1 cellular context compared by ENCODE assay signal in the genomic region with DNA sequence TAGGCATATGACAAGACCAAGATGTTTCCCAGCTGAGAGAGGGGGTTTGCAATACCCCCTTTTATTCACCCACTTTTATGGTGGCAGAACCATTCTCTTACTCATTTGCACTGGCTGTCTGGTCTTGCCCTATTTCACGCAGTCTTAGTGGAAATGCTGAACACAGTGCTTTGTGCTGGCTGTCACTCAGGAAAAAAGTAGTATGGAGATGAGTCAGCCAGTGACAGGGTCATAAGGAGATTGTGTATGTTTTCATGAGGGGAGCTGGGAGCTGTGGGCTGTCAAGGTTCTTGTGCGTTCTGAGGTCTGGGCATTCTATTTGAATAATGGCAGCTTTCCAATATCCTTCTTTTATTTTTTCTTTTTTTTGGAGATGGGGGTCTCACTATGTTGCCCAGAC.
TF ChIP-seq lines count a peak whose summit lies in the region.

No MANE protein-coding gene starts in this region.

TF ChIP-seq in K562, 482 proteins besides CTCF, POLR2A, EP300 and RAD21 (continued from another document):
- no peak for TF ChIP-seq MCM2 (IDR thresholded peaks at IDR 0.05; ENCODE audit: low read depth)
- TF ChIP-seq U2AF1 (optimal IDR thresholded peaks at IDR 0.05; ENCODE audit: low read depth, low read length), result no peak
- TF ChIP-seq FOSL1 (tag; conservative IDR thresholded peaks at IDR 0.05), result peak; percentile 82
- no peak for TF ChIP-seq MCM3 (IDR thresholded peaks at IDR 0.05)
- TF ChIP-seq, protein P1, sequence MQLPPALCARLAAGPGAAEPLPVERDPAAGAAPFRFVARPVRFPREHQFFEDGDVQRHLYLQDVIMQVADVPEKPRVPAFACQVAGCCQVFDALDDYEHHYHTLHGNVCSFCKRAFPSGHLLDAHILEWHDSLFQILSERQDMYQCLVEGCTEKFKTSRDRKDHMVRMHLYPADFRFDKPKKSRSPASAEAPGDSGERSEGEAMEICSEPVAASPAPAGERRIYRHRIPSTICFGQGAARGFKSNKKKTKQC (CRISPR knock-in tag; IDR thresholded peaks at IDR 0.05), result no peak
- TF ChIP-seq MTA2 (IDR thresholded peaks at IDR 0.05; ENCODE audit: low read depth), result no peak
- no peak for TF ChIP-seq RBM22 (IDR thresholded peaks at IDR 0.05; ENCODE audit: low read depth, low read length, poor library complexity, severe bottlenecking)
- TF ChIP-seq, protein P2, sequence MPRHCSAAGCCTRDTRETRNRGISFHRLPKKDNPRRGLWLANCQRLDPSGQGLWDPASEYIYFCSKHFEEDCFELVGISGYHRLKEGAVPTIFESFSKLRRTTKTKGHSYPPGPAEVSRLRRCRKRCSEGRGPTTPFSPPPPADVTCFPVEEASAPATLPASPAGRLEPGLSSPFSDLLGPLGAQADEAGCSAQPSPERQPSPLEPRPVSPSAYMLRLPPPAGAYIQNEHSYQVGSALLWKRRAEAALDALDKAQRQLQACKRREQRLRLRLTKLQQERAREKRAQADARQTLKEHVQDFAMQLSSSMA (CRISPR knock-in tag; IDR thresholded peaks at IDR 0.05), result no peak
- no peak for TF ChIP-seq MYNN (IDR thresholded peaks at IDR 0.05)
- TF ChIP-seq MYNN (CRISPR knock-in tag; IDR thresholded peaks at IDR 0.05), result no peak
- TF ChIP-seq, protein P3, sequence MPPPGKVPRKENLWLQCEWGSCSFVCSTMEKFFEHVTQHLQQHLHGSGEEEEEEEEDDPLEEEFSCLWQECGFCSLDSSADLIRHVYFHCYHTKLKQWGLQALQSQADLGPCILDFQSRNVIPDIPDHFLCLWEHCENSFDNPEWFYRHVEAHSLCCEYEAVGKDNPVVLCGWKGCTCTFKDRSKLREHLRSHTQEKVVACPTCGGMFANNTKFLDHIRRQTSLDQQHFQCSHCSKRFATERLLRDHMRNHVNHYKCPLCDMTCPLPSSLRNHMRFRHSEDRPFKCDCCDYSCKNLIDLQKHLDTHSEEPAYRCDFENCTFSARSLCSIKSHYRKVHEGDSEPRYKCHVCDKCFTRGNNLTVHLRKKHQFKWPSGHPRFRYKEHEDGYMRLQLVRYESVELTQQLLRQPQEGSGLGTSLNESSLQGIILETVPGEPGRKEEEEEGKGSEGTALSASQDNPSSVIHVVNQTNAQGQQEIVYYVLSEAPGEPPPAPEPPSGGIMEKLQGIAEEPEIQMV (tag; conservative IDR thresholded peaks at IDR 0.05; ENCODE audit: low read depth), result no peak
- TF ChIP-seq RBM25 (IDR thresholded peaks at IDR 0.05; ENCODE audit: low read depth, low read length, severe bottlenecking), result no peak
- TF ChIP-seq, protein P4, sequence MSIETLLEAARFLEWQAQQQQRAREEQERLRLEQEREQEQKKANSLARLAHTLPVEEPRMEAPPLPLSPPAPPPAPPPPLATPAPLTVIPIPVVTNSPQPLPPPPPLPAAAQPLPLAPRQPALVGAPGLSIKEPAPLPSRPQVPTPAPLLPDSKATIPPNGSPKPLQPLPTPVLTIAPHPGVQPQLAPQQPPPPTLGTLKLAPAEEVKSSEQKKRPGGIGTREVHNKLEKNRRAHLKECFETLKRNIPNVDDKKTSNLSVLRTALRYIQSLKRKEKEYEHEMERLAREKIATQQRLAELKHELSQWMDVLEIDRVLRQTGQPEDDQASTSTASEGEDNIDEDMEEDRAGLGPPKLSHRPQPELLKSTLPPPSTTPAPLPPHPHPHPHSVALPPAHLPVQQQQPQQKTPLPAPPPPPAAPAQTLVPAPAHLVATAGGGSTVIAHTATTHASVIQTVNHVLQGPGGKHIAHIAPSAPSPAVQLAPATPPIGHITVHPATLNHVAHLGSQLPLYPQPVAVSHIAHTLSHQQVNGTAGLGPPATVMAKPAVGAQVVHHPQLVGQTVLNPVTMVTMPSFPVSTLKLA (conservative IDR thresholded peaks at IDR 0.05), result no peak
- TF ChIP-seq SP2 (IDR thresholded peaks at IDR 0.05; ENCODE audit: extremely low read depth, low read depth, low read length, poor library complexity, severe bottlenecking), result no peak
- TF ChIP-seq, protein P5, sequence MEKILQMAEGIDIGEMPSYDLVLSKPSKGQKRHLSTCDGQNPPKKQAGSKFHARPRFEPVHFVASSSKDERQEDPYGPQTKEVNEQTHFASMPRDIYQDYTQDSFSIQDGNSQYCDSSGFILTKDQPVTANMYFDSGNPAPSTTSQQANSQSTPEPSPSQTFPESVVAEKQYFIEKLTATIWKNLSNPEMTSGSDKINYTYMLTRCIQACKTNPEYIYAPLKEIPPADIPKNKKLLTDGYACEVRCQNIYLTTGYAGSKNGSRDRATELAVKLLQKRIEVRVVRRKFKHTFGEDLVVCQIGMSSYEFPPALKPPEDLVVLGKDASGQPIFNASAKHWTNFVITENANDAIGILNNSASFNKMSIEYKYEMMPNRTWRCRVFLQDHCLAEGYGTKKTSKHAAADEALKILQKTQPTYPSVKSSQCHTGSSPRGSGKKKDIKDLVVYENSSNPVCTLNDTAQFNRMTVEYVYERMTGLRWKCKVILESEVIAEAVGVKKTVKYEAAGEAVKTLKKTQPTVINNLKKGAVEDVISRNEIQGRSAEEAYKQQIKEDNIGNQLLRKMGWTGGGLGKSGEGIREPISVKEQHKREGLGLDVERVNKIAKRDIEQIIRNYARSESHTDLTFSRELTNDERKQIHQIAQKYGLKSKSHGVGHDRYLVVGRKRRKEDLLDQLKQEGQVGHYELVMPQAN (IDR thresholded peaks at IDR 0.05; ENCODE audit: borderline replicate concordance), result no peak
- no peak for TF ChIP-seq SIX5 (IDR thresholded peaks at IDR 0.05; ENCODE audit: borderline replicate concordance in 1 of 2, insufficient read depth in 1 of 2, low read depth in 1 of 2, low read length in 2 of 2)
- no peak for TF ChIP-seq MCM5 (IDR thresholded peaks at IDR 0.05; ENCODE audit: low read depth)
- no peak for TF ChIP-seq ZNF165 (CRISPR knock-in tag; IDR thresholded peaks at IDR 0.05; ENCODE audit: borderline replicate concordance)
- no peak for TF ChIP-seq XRCC4 (IDR thresholded peaks at IDR 0.05; ENCODE audit: extremely low read depth, insufficient read depth, insufficient read length)
- TF ChIP-seq, protein P6, sequence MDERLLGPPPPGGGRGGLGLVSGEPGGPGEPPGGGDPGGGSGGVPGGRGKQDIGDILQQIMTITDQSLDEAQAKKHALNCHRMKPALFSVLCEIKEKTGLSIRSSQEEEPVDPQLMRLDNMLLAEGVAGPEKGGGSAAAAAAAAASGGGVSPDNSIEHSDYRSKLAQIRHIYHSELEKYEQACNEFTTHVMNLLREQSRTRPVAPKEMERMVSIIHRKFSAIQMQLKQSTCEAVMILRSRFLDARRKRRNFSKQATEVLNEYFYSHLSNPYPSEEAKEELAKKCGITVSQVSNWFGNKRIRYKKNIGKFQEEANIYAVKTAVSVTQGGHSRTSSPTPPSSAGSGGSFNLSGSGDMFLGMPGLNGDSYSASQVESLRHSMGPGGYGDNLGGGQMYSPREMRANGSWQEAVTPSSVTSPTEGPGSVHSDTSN (CRISPR knock-in tag; IDR thresholded peaks at IDR 0.05; ENCODE audit: low read depth), result peak; percentile 67
- TF ChIP-seq, protein P6 (tag; conservative IDR thresholded peaks at IDR 0.05; ENCODE audit: low read depth), result peak; percentile 73
- no peak for TF ChIP-seq NCOA6 (IDR thresholded peaks at IDR 0.05)
- TF ChIP-seq BHLHE40 (IDR thresholded peaks at IDR 0.05; ENCODE audit: low read length), result no peak
- TF ChIP-seq SNRNP70 (optimal IDR thresholded peaks at IDR 0.05; ENCODE audit: low read depth, low read length), result no peak
- TF ChIP-seq FOXJ2 (tag; IDR thresholded peaks at IDR 0.05), result no peak
- TF ChIP-seq, protein P7, sequence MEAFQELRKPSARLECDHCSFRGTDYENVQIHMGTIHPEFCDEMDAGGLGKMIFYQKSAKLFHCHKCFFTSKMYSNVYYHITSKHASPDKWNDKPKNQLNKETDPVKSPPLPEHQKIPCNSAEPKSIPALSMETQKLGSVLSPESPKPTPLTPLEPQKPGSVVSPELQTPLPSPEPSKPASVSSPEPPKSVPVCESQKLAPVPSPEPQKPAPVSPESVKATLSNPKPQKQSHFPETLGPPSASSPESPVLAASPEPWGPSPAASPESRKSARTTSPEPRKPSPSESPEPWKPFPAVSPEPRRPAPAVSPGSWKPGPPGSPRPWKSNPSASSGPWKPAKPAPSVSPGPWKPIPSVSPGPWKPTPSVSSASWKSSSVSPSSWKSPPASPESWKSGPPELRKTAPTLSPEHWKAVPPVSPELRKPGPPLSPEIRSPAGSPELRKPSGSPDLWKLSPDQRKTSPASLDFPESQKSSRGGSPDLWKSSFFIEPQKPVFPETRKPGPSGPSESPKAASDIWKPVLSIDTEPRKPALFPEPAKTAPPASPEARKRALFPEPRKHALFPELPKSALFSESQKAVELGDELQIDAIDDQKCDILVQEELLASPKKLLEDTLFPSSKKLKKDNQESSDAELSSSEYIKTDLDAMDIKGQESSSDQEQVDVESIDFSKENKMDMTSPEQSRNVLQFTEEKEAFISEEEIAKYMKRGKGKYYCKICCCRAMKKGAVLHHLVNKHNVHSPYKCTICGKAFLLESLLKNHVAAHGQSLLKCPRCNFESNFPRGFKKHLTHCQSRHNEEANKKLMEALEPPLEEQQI (IDR thresholded peaks at IDR 0.05), result no peak
- no peak for TF ChIP-seq NCOA2 (IDR thresholded peaks at IDR 0.05; ENCODE audit: partially characterized antibody in 2 of 2)
- TF ChIP-seq GTF2A2 (tag; IDR thresholded peaks at IDR 0.05), result no peak
- no peak for TF ChIP-seq ZNF76 (CRISPR knock-in tag; IDR thresholded peaks at IDR 0.05; ENCODE audit: borderline replicate concordance)
- TF ChIP-seq ZNF764 (CRISPR knock-in tag; IDR thresholded peaks at IDR 0.05; ENCODE audit: low read depth), result no peak
- no peak for TF ChIP-seq ZNF282 (CRISPR knock-in tag; IDR thresholded peaks at IDR 0.05)
- TF ChIP-seq SUPT5H (IDR thresholded peaks at IDR 0.05), result no peak
- no peak for TF ChIP-seq ZNF444 (CRISPR knock-in tag; IDR thresholded peaks at IDR 0.05)
- TF ChIP-seq, protein P8, sequence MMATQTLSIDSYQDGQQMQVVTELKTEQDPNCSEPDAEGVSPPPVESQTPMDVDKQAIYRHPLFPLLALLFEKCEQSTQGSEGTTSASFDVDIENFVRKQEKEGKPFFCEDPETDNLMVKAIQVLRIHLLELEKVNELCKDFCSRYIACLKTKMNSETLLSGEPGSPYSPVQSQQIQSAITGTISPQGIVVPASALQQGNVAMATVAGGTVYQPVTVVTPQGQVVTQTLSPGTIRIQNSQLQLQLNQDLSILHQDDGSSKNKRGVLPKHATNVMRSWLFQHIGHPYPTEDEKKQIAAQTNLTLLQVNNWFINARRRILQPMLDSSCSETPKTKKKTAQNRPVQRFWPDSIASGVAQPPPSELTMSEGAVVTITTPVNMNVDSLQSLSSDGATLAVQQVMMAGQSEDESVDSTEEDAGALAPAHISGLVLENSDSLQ (IDR thresholded peaks at IDR 0.05), result peak; percentile 95
- TF ChIP-seq, protein P9, sequence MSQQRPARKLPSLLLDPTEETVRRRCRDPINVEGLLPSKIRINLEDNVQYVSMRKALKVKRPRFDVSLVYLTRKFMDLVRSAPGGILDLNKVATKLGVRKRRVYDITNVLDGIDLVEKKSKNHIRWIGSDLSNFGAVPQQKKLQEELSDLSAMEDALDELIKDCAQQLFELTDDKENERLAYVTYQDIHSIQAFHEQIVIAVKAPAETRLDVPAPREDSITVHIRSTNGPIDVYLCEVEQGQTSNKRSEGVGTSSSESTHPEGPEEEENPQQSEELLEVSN (IDR thresholded peaks at IDR 0.05; ENCODE audit: borderline replicate concordance in 1 of 2, extremely low read depth in 1 of 2, insufficient read depth in 1 of 2, insufficient read length in 1 of 2, low read depth in 1 of 2, low read length in 1 of 2, poor library complexity in 1 of 2, severe bottlenecking in 1 of 2), result no peak
- TF ChIP-seq MEF2D (tag; conservative IDR thresholded peaks at IDR 0.05; ENCODE audit: low read depth), result no peak
- 0 out of 2 replicates have a peak, but pooled peaks have one; percentile 12 for TF ChIP-seq ZNF316 (IDR thresholded peaks at IDR 0.05)
- TF ChIP-seq MAFG (tag; conservative IDR thresholded peaks at IDR 0.05), result 0 out of 2 replicates have a peak, but pooled peaks have one; percentile 33
- no peak for TF ChIP-seq GTF2E2 (tag; IDR thresholded peaks at IDR 0.05)
- TF ChIP-seq ESRRA (IDR thresholded peaks at IDR 0.05; ENCODE audit: borderline replicate concordance, low read depth), result no peak
- TF ChIP-seq RBFOX2 (IDR thresholded peaks at IDR 0.05; ENCODE audit: low read depth, low read length), result no peak
- TF ChIP-seq, protein P10, sequence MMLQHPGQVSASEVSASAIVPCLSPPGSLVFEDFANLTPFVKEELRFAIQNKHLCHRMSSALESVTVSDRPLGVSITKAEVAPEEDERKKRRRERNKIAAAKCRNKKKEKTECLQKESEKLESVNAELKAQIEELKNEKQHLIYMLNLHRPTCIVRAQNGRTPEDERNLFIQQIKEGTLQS (IDR thresholded peaks at IDR 0.05), result peak; percentile 68
- TF ChIP-seq, protein P10 (CRISPR knock-in tag; conservative IDR thresholded peaks at IDR 0.05), result no peak
- no peak for TF ChIP-seq LCOR (CRISPR knock-in tag; IDR thresholded peaks at IDR 0.05)
- TF ChIP-seq, protein P11, sequence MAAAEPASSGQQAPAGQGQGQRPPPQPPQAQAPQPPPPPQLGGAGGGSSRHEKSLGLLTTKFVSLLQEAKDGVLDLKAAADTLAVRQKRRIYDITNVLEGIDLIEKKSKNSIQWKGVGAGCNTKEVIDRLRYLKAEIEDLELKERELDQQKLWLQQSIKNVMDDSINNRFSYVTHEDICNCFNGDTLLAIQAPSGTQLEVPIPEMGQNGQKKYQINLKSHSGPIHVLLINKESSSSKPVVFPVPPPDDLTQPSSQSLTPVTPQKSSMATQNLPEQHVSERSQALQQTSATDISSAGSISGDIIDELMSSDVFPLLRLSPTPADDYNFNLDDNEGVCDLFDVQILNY (CRISPR knock-in tag; IDR thresholded peaks at IDR 0.05), result no peak
- no peak for TF ChIP-seq SMAD4 (CRISPR knock-in tag; conservative IDR thresholded peaks at IDR 0.05)
- peak; percentile 74; the same call in 1 of the 2 replicates for TF ChIP-seq JUND (IDR thresholded peaks at IDR 0.05; ENCODE audit: borderline replicate concordance, low read depth, low read length)
- peak; percentile 57; the same call in 1 of the 3 replicates for TF ChIP-seq JUND (tag; IDR thresholded peaks at IDR 0.05; ENCODE audit: borderline replicate concordance, low read depth, low read length)
TF ChIP-seq in K562: peak in this region for 7.
